1 cellular context compared by ENCODE assay signal in the genomic region with DNA sequence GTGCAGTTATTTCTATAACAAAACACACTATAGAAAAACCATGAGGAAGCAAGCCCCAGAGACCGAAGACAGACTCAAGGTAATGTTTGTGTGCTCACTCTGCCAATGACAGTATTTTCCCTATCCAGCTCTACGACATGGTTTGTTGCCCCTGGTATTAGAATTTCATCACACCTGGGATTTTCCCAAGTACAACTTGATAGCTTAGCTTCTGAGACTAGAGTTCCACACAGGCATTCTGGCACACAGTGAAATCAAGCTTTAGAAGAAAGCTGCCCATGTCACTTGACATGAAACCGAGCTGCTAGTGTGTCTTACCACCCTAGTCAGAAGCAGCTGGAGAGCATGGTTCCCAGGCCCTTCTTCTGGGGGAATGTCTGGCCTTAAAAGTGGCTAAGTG.
TF ChIP-seq lines count a peak whose summit lies in the region.

No MANE protein-coding gene starts in this region.

TF ChIP-seq in IMR-90, 13 proteins besides CTCF, POLR2A, EP300 and RAD21 (continued from another document):
- TF ChIP-seq NFE2L2 (IDR thresholded peaks at IDR 0.05; ENCODE audit: low read depth, low read length), result no peak
- TF ChIP-seq CHD1 (IDR thresholded peaks at IDR 0.05; ENCODE audit: low read depth, low read length), result no peak
- TF ChIP-seq MAFK (IDR thresholded peaks at IDR 0.05; ENCODE audit: low read depth, low read length), result no peak
- TF ChIP-seq MAZ (IDR thresholded peaks at IDR 0.05; ENCODE audit: borderline replicate concordance, low read depth, low read length), result no peak
